ENCODE assay signal across 7 cellular contexts in the genomic region with DNA sequence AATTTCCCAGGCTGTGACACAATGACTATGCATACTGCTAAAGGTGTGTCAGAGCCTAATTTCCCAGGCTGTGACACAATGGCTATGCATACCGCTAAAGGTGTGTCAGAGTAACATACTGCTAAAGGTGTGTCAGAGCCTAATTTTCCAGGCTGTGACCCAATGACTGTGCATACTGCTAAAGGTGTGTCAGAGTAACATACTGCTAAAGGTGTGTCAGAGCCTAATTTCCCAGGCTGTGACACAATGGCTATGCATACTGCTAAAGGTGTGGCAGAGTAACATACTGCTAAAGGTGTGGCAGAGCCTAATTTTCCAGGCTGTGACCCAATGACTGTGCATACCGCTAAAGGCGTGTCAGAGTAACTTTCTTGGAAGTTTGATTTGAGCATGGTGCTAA.
DNase-seq lines count a peak whose midpoint lies in the region; ATAC-seq, FAIRE-seq and TF ChIP-seq lines count a peak whose summit lies in the region.
"Not testable (repeated sequence)": the region's sequence is repeated elsewhere in the genome, so short reads cannot be mapped to it uniquely, and the experiment has no call there.

No MANE protein-coding gene starts in this region.

- not testable (repeated sequence) for H3K4me1 ChIP-seq in IMR-90 (ENCODE audit: control insufficient read depth, insufficient read depth, low read length); astrocyte (ENCODE audit: insufficient read depth, low read length); esophagus squamous epithelium
- H3K4me1 ChIP-seq in PC-3 (ENCODE audit: insufficient read depth, low read length), result peaks cover 11% of the 10 kb centered on the region

- not testable (repeated sequence) for H3K79me2 ChIP-seq in PC-3 (ENCODE audit: low read length); astrocyte (ENCODE audit: insufficient read depth, low read length)

- not testable (repeated sequence) for H3F3A ChIP-seq in PC-3 (ENCODE audit: low read length, unreplicated experiment)

- not testable (repeated sequence) for H3K14ac ChIP-seq in IMR-90 (replicated peaks; ENCODE audit: low read depth, low read length)

- in situ Hi-C loops in IMR-90 (cut with MboI; ENCODE audit: low sequenced_read_pairs), result not testable (repeated sequence)

- 100% methylated on average over 1 of the region's 3 CpGs; no CpG with 5 or more reads in 1 of the 2 experiments for WGBS in IMR-90 (ENCODE audit: extremely low coverage in 2 of 2, insufficient read length in 1 of 2), 2 experiments
- WGBS in esophagus squamous epithelium, 2 donors, result 34 to 70% methylated on average over 3 of the region's 3 CpGs

- not testable (repeated sequence) for H3K4me3 Mint-ChIP-seq in astrocyte (ENCODE audit: unreplicated experiment)

- not testable (repeated sequence) for TF ChIP-seq RAD21 in IMR-90 (IDR thresholded peaks at IDR 0.05; ENCODE audit: low read length)

- not testable (repeated sequence) for H2AK9ac ChIP-seq in IMR-90 (replicated peaks; ENCODE audit: low read depth, low read length, poor library complexity)

- not testable (repeated sequence) for ATAC-seq in IMR-90 (ENCODE audit: low read depth)
- peak; percentile 43; the same call in 1 of the 2 replicates for ATAC-seq in PC-3

- not testable (repeated sequence) for H3K9me3 Mint-ChIP-seq in astrocyte (ENCODE audit: unreplicated experiment)

- not testable (repeated sequence) for H4K8ac ChIP-seq in IMR-90 (ENCODE audit: low read depth in 2 of 2, low read length in 2 of 2)

- H3K9me1 ChIP-seq in IMR-90 (ENCODE audit: insufficient read depth, low read length), result peaks cover 10% of the 10 kb centered on the region

- H3K56ac ChIP-seq in IMR-90 (ENCODE audit: extremely low read depth, insufficient read depth, low read length), result not testable (repeated sequence)

- H2BK15ac ChIP-seq in IMR-90 (ENCODE audit: low read depth, low read length), result not testable (repeated sequence)

- H3K23ac ChIP-seq in IMR-90 (ENCODE audit: low read depth, low read length), result not testable (repeated sequence)

- not testable (repeated sequence) for H2BK5ac ChIP-seq in IMR-90 (ENCODE audit: low read depth, low read length, poor library complexity, severe bottlenecking)

- not testable (repeated sequence) for H3K18ac ChIP-seq in IMR-90 (ENCODE audit: low read depth, low read length)

- H3K27me3 Mint-ChIP-seq in astrocyte (ENCODE audit: low read depth, unreplicated experiment), result not testable (repeated sequence)

- H3K4me3 ChIP-seq in IMR-90 (ENCODE audit: insufficient read depth, low read depth, low read length); PC-3 (ENCODE audit: low read length); astrocyte (ENCODE audit: insufficient read depth, low read depth, low read length); bronchial epithelial cell (ENCODE audit: low read depth, low read length); esophagus squamous epithelium: not testable (repeated sequence)

- H2AFZ ChIP-seq in IMR-90 (replicated peaks; ENCODE audit: low read length, poor library complexity); PC-3 (ENCODE audit: low read length); astrocyte (ENCODE audit: low read depth, low read length): not testable (repeated sequence)

- H3K36me3 ChIP-seq in IMR-90 (ENCODE audit: control insufficient read depth, insufficient read depth, low read length); PC-3 (ENCODE audit: low read depth, low read length); astrocyte (ENCODE audit: insufficient read depth, low read length); bronchial epithelial cell (ENCODE audit: control insufficient read depth, insufficient read depth, low read length); esophagus squamous epithelium: not testable (repeated sequence)

- not testable (repeated sequence) for H2BK20ac ChIP-seq in IMR-90 (ENCODE audit: low read depth, low read length)

- H3K27ac Mint-ChIP-seq in astrocyte (ENCODE audit: unreplicated experiment), result not testable (repeated sequence)

- not testable (repeated sequence) for TF ChIP-seq POLR2A in GM12892 (IDR thresholded peaks at IDR 0.05; ENCODE audit: low read depth, low read length); IMR-90 (IDR thresholded peaks at IDR 0.05; ENCODE audit: low read depth, low read length); esophagus squamous epithelium (IDR thresholded peaks at IDR 0.05)

- H3K36me3 Mint-ChIP-seq in astrocyte (ENCODE audit: low read depth, unreplicated experiment), result not testable (repeated sequence)

- H4K91ac ChIP-seq in IMR-90 (ENCODE audit: insufficient read depth, low read depth, low read length), result not testable (repeated sequence)

- TF ChIP-seq CTCF in IMR-90 (conservative IDR thresholded peaks at IDR 0.05; ENCODE audit: low read depth, low read length); PC-3 (conservative IDR thresholded peaks at IDR 0.05; ENCODE audit: low read depth, low read length); astrocyte (IDR thresholded peaks at IDR 0.05; ENCODE audit: insufficient read depth, low read depth, low read length); bronchial epithelial cell (IDR thresholded peaks at IDR 0.05; ENCODE audit: insufficient read depth, low read length, severe bottlenecking); esophagus squamous epithelium (IDR thresholded peaks at IDR 0.05): not testable (repeated sequence)

- H3K4me1 Mint-ChIP-seq in astrocyte (ENCODE audit: low read depth, unreplicated experiment), result peaks cover 14% of the 10 kb centered on the region

- BruUV-seq in IMR-90 (replicated peaks; lab: Mats Ljungman, UMichigan); PC-3 (replicated peaks; lab: Mats Ljungman, UMichigan): not testable (repeated sequence)

- H3K9me2 ChIP-seq in PC-3 (replicated peaks; ENCODE audit: low read length), result not testable (repeated sequence)

- FAIRE-seq in GM12892 (lab: Jason Lieb, UNC) (peak; percentile 46), astrocyte (lab: Jason Lieb, UNC) (peak; percentile 17), bronchial epithelial cell (lab: Jason Lieb, UNC) (peak; percentile 99)

- H3K9ac ChIP-seq in IMR-90 (ENCODE audit: low read depth, low read length); PC-3 (ENCODE audit: low read length); astrocyte (ENCODE audit: low read length): not testable (repeated sequence)

- H4K20me1 ChIP-seq in IMR-90 (ENCODE audit: insufficient read depth, low read length); PC-3 (ENCODE audit: low read length); astrocyte (ENCODE audit: insufficient read depth, low read length): not testable (repeated sequence)

- dilution Hi-C loops in IMR-90 (cut with HindIII; ENCODE audit: low sequenced_read_pairs, unreplicated experiment), result not testable (repeated sequence)

- not testable (repeated sequence) for H2BK120ac ChIP-seq in IMR-90 (ENCODE audit: low read depth, low read length)

- not testable (repeated sequence) for H3K27ac ChIP-seq in IMR-90 (ENCODE audit: insufficient read depth, low read length); astrocyte (ENCODE audit: low read depth, low read length)
- H3K27ac ChIP-seq in PC-3 (ENCODE audit: low read length) (peak overlapping the region; percentile 78), esophagus squamous epithelium (peak overlapping the region; percentile 40 to 72 (median 60))

- H3K79me1 ChIP-seq in IMR-90 (ENCODE audit: low read depth in 1 of 2, low read length in 2 of 2), result not testable (repeated sequence)

- not testable (repeated sequence) for DNase-seq in GM12892 (ENCODE audit: insufficient read length); IMR-90; astrocyte (ENCODE audit: low read depth); esophagus squamous epithelium (lab: John Stamatoyannopoulos, UW)
- peak; percentile 88 for DNase-seq in PC-3
- DNase-seq in bronchial epithelial cell (ENCODE audit: low read depth), result peak; percentile 54
- DNase-seq in mesenteric fat pad (ENCODE audit: low spot score), result peak; percentile 5

- intact Hi-C loops in IMR-90 (cut with micrococcal nuclease); PC-3 (cut with micrococcal nuclease); esophagus squamous epithelium (cut with DNase I): not testable (repeated sequence)

- CTCF ChIA-PET in IMR-90 (lab: Yijun Ruan, JAX); PC-3 (lab: Charles Lee): not testable (repeated sequence)

- H3K4me2 ChIP-seq in IMR-90 (ENCODE audit: low read depth, low read length); PC-3 (ENCODE audit: low read length); astrocyte (ENCODE audit: low read length): not testable (repeated sequence)

- POLR2A ChIA-PET in IMR-90 (lab: Charles Lee; ENCODE audit: unreplicated experiment); PC-3 (lab: Charles Lee; ENCODE audit: unreplicated experiment): not testable (repeated sequence)

- H2AK5ac ChIP-seq in IMR-90 (ENCODE audit: low read depth, low read length), result 0 out of 2 replicates have a peak overlapping the region, but pooled peaks have one; percentile 2

- H4K5ac ChIP-seq in IMR-90 (ENCODE audit: low read depth, low read length), result not testable (repeated sequence)

- H3K27me3 ChIP-seq in IMR-90 (ENCODE audit: control insufficient read depth, insufficient read depth, low read length); PC-3 (ENCODE audit: low read length); astrocyte (ENCODE audit: insufficient read depth, low read length); bronchial epithelial cell (ENCODE audit: control insufficient read depth, insufficient read depth, low read length); esophagus squamous epithelium: not testable (repeated sequence)

- H3K9me3 ChIP-seq in IMR-90 (ENCODE audit: control insufficient read depth, insufficient read depth, low read length); PC-3 (ENCODE audit: low read length); astrocyte (ENCODE audit: insufficient read depth, low read depth, low read length); esophagus squamous epithelium: not testable (repeated sequence)

- H3K4ac ChIP-seq in IMR-90 (ENCODE audit: low read depth, low read length), result not testable (repeated sequence)
